In genomic region chr22:23226497-23226850, GRCh38 we compare ENCODE assay signal across 10 cellular contexts. TPM values are rescaled to one million over a fixed set of nuclear protein-coding genes. Genes with fewer than 3 reads are reported as not detected.
A peak's percentile ranks its signal among the peaks of the same experiment; 100 is the strongest.
DNase-seq lines count a peak whose midpoint lies in the region; ATAC-seq and TF ChIP-seq lines count a peak whose summit lies in the region.
"Had no signal": no experiment of that assay in that cellular context is flagged by ENCODE, and none has a peak within 500 bp of the region (broad histone marks: within the 10 kb centered on the region; RNA-seq: fewer than 3 reads in every experiment).

No MANE protein-coding gene starts in this region.

- H3K4me1 Mint-ChIP-seq in activated T-cell treated with anti-CD3 and anti-CD28 coated beads, Interleukin-2, amount 50 U/mL, for 72 hours (ENCODE audit: low read depth) = peaks cover 59% of the 10 kb centered on the region
- peaks cover 33 to 56% of the 10 kb centered on the region in 2 donors for H3K4me1 Mint-ChIP-seq in stimulated activated naive B cell treated with anti-CD40 and anti-IgM and Interleukin-4, amounts not matched to agents 10 μg/mL and 1 μg/mL and 100 μg/mL, for 72 hours

- H3K36me3 Mint-ChIP-seq in activated T-cell treated with anti-CD3 and anti-CD28 coated beads, Interleukin-2, amount 50 U/mL, for 72 hours (ENCODE audit: insufficient read depth in 2 of 2) = peaks cover 19% of the 10 kb centered on the region in 2 donors
- peaks cover 12 to 32% of the 10 kb centered on the region in 2 donors for H3K36me3 Mint-ChIP-seq in stimulated activated naive B cell treated with anti-CD40 and anti-IgM and Interleukin-4, amounts not matched to agents 10 μg/mL and 1 μg/mL and 100 μg/mL, for 72 hours

- ATAC-seq in activated T-cell treated with anti-CD3 and anti-CD28 coated beads, Interleukin-2, amount 50 U/mL, for 72 hours (replicated peaks in 1 of 2) = no peak
- no peak for ATAC-seq in stimulated activated naive B cell treated with anti-CD40 and anti-IgM and Interleukin-4, amounts not matched to agents 10 μg/mL and 1 μg/mL and 100 μg/mL, for 72 hours (replicated peaks)

- peaks cover 7 to 12% of the 10 kb centered on the region in 2 donors for H3K9me3 ChIP-seq in transverse colon

- in situ Hi-C loops in brain microvascular endothelial cell (cut with HindIII; ENCODE audit: low pct_ligation_motif_present, low sequenced_read_pairs) (no loop called here), transverse colon (cut with MboI; ENCODE audit: low pct_ligation_motif_present in 1 of 4, low pct_unique_long_range_greater_than_20kb in 1 of 4, low sequenced_read_pairs in 3 of 4) (no loop called here)

- no peak for TF ChIP-seq CTCF in brain microvascular endothelial cell (IDR thresholded peaks at IDR 0.05; ENCODE audit: low read depth, low read length, missing control alignments)
- no peak for TF ChIP-seq CTCF in transverse colon (IDR thresholded peaks at IDR 0.05)

- intact Hi-C loops in transverse colon (cut with DNase I; ENCODE audit: low total_unique reads) = no loop called here

- H3K4me1 ChIP-seq in transverse colon = peaks cover 20 to 55% (median 46%) of the 10 kb centered on the region in 4 donors

- H3K27ac Mint-ChIP-seq in activated T-cell treated with anti-CD3 and anti-CD28 coated beads, Interleukin-2, amount 50 U/mL, for 72 hours = peak overlapping the region; percentile 96
- H3K27ac Mint-ChIP-seq in stimulated activated naive B cell treated with anti-CD40 and anti-IgM and Interleukin-4, amounts not matched to agents 10 μg/mL and 1 μg/mL and 100 μg/mL, for 72 hours = no peak overlapping the region
- H3K27ac Mint-ChIP-seq: memory B cell had no signal

- no peaks in the 10 kb centered on the region for H3K36me3 ChIP-seq in brain microvascular endothelial cell (replicated peaks)
- no peaks in the 10 kb centered on the region for H3K36me3 ChIP-seq in transverse colon

- peak overlapping the region; percentile 77 for H3K27ac ChIP-seq in brain microvascular endothelial cell
- H3K27ac ChIP-seq in layer of hippocampus (ENCODE audit: low read depth, low read length) = peak overlapping the region; percentile 48
- H3K27ac ChIP-seq in transverse colon = peak overlapping the region; percentile 72 to 81 (median 77)

- H3K4me3 ChIP-seq in brain microvascular endothelial cell (ENCODE audit: low read depth, low read length) = no peak overlapping the region
- H3K4me3 ChIP-seq in transverse colon = no peak overlapping the region

- peaks cover 6 to 7% of the 10 kb centered on the region in 2 donors for H3K9me3 Mint-ChIP-seq in activated T-cell treated with anti-CD3 and anti-CD28 coated beads, Interleukin-2, amount 50 U/mL, for 72 hours
- peaks cover 11 to 17% of the 10 kb centered on the region in 2 donors for H3K9me3 Mint-ChIP-seq in stimulated activated naive B cell treated with anti-CD40 and anti-IgM and Interleukin-4, amounts not matched to agents 10 μg/mL and 1 μg/mL and 100 μg/mL, for 72 hours

- no peak for TF ChIP-seq POLR2A in transverse colon (IDR thresholded peaks at IDR 0.05)

- no peak for DNase-seq in activated T-cell treated with anti-CD3 and anti-CD28 coated beads, Interleukin-2, amount 50 U/mL, for 72 hours
- no peak for DNase-seq in activated T-cell treated with anti-CD3 and anti-CD28 coated beads, Interleukin-2, amount 50 U/mL, for 48 hours
- DNase-seq in brain microvascular endothelial cell (no peak), transverse colon (no peak), HPDE6-E6E7 (ENCODE audit: extremely low spot score) (no peak), cerebellum (ENCODE audit: low spot score) (no peak)
- DNase-seq in stimulated activated naive B cell treated with anti-CD40 and anti-IgM and Interleukin-4, amounts not matched to agents 10 μg/mL and 1 μg/mL and 100 μg/mL, for 72 hours = no peak
- DNase-seq: activated CD4-positive, alpha-beta T cell treated with anti-CD3 and anti-CD28 coated beads for 48 hours had no signal

- H3K27me3 ChIP-seq in brain microvascular endothelial cell (replicated peaks) (peaks cover 10% of the 10 kb centered on the region), layer of hippocampus (ENCODE audit: control insufficient read depth, insufficient read depth, low read length) (no peaks in the 10 kb centered on the region), transverse colon (no peaks in the 10 kb centered on the region)

- H3K27me3 Mint-ChIP-seq in activated T-cell treated with anti-CD3 and anti-CD28 coated beads, Interleukin-2, amount 50 U/mL, for 72 hours (ENCODE audit: low read depth) = no peaks in the 10 kb centered on the region
- no peaks in the 10 kb centered on the region for H3K27me3 Mint-ChIP-seq in stimulated activated naive B cell treated with anti-CD40 and anti-IgM and Interleukin-4, amounts not matched to agents 10 μg/mL and 1 μg/mL and 100 μg/mL, for 72 hours
- H3K27me3 Mint-ChIP-seq: memory B cell had no signal

- TF ChIP-seq EP300 in transverse colon (IDR thresholded peaks at IDR 0.05; ENCODE audit: low read depth) = no peak

- peak overlapping the region in 1 of 2 donors; percentile 76 for H3K4me3 Mint-ChIP-seq in activated T-cell treated with anti-CD3 and anti-CD28 coated beads, Interleukin-2, amount 50 U/mL, for 72 hours
- H3K4me3 Mint-ChIP-seq in stimulated activated naive B cell treated with anti-CD40 and anti-IgM and Interleukin-4, amounts not matched to agents 10 μg/mL and 1 μg/mL and 100 μg/mL, for 72 hours = no peak overlapping the region
- H3K4me3 Mint-ChIP-seq: memory B cell had no signal

RNA-seq across cellular contexts. Expression of gene BCR, which starts 46.2 kb away (rescaled TPM):
- total RNA-seq in activated T-cell treated with anti-CD3 and anti-CD28 coated beads, Interleukin-2, amount 50 U/mL, for 72 hours = 10 to 100 TPM; 40.3 to 50.0 TPM
- total RNA-seq in transverse colon = 100 to 1,000 TPM in 2 of 4 donors, 10 to 100 TPM in 2; 36.9 to 514 (median 91.0) TPM
- total RNA-seq in cerebellum = 57.5 TPM
